ENCODE assay signal across 1 cellular context in genomic region chr6:139374357-139375238, GRCh38.
TF ChIP-seq lines count a peak whose summit lies in the region.

A gene with protein sequence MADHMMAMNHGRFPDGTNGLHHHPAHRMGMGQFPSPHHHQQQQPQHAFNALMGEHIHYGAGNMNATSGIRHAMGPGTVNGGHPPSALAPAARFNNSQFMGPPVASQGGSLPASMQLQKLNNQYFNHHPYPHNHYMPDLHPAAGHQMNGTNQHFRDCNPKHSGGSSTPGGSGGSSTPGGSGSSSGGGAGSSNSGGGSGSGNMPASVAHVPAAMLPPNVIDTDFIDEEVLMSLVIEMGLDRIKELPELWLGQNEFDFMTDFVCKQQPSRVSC (minus strand): TSS chr6:139374648. CDS start chr6:139373944, 704 bp downstream.

TF ChIP-seq in HepG2, 621 proteins besides CTCF, POLR2A, EP300 and RAD21 (continued from another document and continues in another):
- TF ChIP-seq ASH2L (IDR thresholded peaks at IDR 0.05; ENCODE audit: insufficient read length, low read depth, low read length) (no peak), ZNF263 (CRISPR knock-in tag; IDR thresholded peaks at IDR 0.05) (peak; percentile 23; the same call in 1 of the 2 replicates), MIER3 (CRISPR knock-in tag; IDR thresholded peaks at IDR 0.05; ENCODE audit: borderline replicate concordance) (peak; percentile 87; the same call in 1 of the 2 replicates), ESRRA (CRISPR knock-in tag; IDR thresholded peaks at IDR 0.05; ENCODE audit: low read depth) (peak; percentile 64), ZSCAN12 (CRISPR knock-in tag; IDR thresholded peaks at IDR 0.05) (peak; percentile 88; the same call in 1 of the 2 replicates), ZNF512B (CRISPR knock-in tag; IDR thresholded peaks at IDR 0.05; ENCODE audit: borderline replicate concordance) (peak; percentile 96; the same call in 1 of the 2 replicates), ZNF558 (CRISPR knock-in tag; IDR thresholded peaks at IDR 0.05; ENCODE audit: borderline replicate concordance) (peak; percentile 87; the same call in 1 of the 2 replicates), ZNF768 (CRISPR knock-in tag; IDR thresholded peaks at IDR 0.05) (peak; percentile 59), ZNF280B (CRISPR knock-in tag; IDR thresholded peaks at IDR 0.05; ENCODE audit: borderline replicate concordance) (peak; percentile 39; the same call in 1 of the 2 replicates), KDM6A (CRISPR knock-in tag; IDR thresholded peaks at IDR 0.05; ENCODE audit: low read depth) (no peak), RBM39 (IDR thresholded peaks at IDR 0.05; ENCODE audit: low read depth, low read length, poor library complexity, severe bottlenecking) (peak; percentile 100), SALL1 (CRISPR knock-in tag; IDR thresholded peaks at IDR 0.05) (peak; percentile 91), NR1H2 (CRISPR knock-in tag; IDR thresholded peaks at IDR 0.05; ENCODE audit: borderline replicate concordance, low read depth) (peak; percentile 79; the same call in 1 of the 2 replicates), RFX1 (IDR thresholded peaks at IDR 0.05) (no peak), MYPOP (CRISPR knock-in tag; IDR thresholded peaks at IDR 0.05) (peak; percentile 92; the same call in 1 of the 2 replicates), MNT (IDR thresholded peaks at IDR 0.05) (no peak), ZNF264 (CRISPR knock-in tag; IDR thresholded peaks at IDR 0.05) (peak; percentile 80; the same call in 1 of the 2 replicates), PAWR (CRISPR knock-in tag; IDR thresholded peaks at IDR 0.05; ENCODE audit: borderline replicate concordance) (no peak), CAMTA2 (CRISPR knock-in tag; IDR thresholded peaks at IDR 0.05; ENCODE audit: borderline replicate concordance) (0 out of 2 replicates have a peak, but pooled peaks have one; percentile 72), ZNF761 (CRISPR knock-in tag; conservative IDR thresholded peaks at IDR 0.05) (peak; percentile 40; the same call in 1 of the 2 replicates), HINFP (CRISPR knock-in tag; IDR thresholded peaks at IDR 0.05; ENCODE audit: low read depth) (peak; percentile 83), TBX2 (CRISPR knock-in tag; IDR thresholded peaks at IDR 0.05; ENCODE audit: borderline replicate concordance) (peak; percentile 94), HHEX (CRISPR knock-in tag; IDR thresholded peaks at IDR 0.05) (no peak; the same call in 1 of the 2 replicates), ARHGAP35 (CRISPR knock-in tag; IDR thresholded peaks at IDR 0.05; ENCODE audit: borderline replicate concordance) (no peak; the same call in 1 of the 2 replicates), BORCS8-MEF2B (CRISPR knock-in tag; IDR thresholded peaks at IDR 0.05) (peak; percentile 99), SRF (IDR thresholded peaks at IDR 0.05; ENCODE audit: low read depth, low read length) (no peak; the same call in 1 of the 2 replicates), ZNF598 (CRISPR knock-in tag; IDR thresholded peaks at IDR 0.05; ENCODE audit: borderline replicate concordance) (peak; percentile 97; the same call in 1 of the 2 replicates), ZNF451 (CRISPR knock-in tag; IDR thresholded peaks at IDR 0.05) (no peak; the same call in 1 of the 2 replicates), ZSCAN22 (CRISPR knock-in tag; IDR thresholded peaks at IDR 0.05) (peak; percentile 92), CREB1 (IDR thresholded peaks at IDR 0.05) (peak; percentile 34; the same call in 1 of the 2 replicates), CREB1 (CRISPR knock-in tag; IDR thresholded peaks at IDR 0.05) (0 out of 2 replicates have a peak, but pooled peaks have one; percentile 26), CSRNP2 (CRISPR knock-in tag; conservative IDR thresholded peaks at IDR 0.05; ENCODE audit: low read depth) (peak; percentile 96), NR0B2 (CRISPR knock-in tag; IDR thresholded peaks at IDR 0.05) (peak; percentile 96), EZH2 (conservative IDR thresholded peaks at IDR 0.05; ENCODE audit: low read depth, low read length) (no peak), NFRKB (IDR thresholded peaks at IDR 0.05) (no peak), RBM22 (optimal IDR thresholded peaks at IDR 0.05; ENCODE audit: low read length) (no peak), ZNF513 (CRISPR knock-in tag; conservative IDR thresholded peaks at IDR 0.05) (0 out of 2 replicates have a peak, but pooled peaks have one; percentile 17)
- TF ChIP-seq, protein P1, sequence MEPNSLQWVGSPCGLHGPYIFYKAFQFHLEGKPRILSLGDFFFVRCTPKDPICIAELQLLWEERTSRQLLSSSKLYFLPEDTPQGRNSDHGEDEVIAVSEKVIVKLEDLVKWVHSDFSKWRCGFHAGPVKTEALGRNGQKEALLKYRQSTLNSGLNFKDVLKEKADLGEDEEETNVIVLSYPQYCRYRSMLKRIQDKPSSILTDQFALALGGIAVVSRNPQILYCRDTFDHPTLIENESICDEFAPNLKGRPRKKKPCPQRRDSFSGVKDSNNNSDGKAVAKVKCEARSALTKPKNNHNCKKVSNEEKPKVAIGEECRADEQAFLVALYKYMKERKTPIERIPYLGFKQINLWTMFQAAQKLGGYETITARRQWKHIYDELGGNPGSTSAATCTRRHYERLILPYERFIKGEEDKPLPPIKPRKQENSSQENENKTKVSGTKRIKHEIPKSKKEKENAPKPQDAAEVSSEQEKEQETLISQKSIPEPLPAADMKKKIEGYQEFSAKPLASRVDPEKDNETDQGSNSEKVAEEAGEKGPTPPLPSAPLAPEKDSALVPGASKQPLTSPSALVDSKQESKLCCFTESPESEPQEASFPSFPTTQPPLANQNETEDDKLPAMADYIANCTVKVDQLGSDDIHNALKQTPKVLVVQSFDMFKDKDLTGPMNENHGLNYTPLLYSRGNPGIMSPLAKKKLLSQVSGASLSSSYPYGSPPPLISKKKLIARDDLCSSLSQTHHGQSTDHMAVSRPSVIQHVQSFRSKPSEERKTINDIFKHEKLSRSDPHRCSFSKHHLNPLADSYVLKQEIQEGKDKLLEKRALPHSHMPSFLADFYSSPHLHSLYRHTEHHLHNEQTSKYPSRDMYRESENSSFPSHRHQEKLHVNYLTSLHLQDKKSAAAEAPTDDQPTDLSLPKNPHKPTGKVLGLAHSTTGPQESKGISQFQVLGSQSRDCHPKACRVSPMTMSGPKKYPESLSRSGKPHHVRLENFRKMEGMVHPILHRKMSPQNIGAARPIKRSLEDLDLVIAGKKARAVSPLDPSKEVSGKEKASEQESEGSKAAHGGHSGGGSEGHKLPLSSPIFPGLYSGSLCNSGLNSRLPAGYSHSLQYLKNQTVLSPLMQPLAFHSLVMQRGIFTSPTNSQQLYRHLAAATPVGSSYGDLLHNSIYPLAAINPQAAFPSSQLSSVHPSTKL (CRISPR knock-in tag; IDR thresholded peaks at IDR 0.05): peak; percentile 83
- TF ChIP-seq, protein P2, sequence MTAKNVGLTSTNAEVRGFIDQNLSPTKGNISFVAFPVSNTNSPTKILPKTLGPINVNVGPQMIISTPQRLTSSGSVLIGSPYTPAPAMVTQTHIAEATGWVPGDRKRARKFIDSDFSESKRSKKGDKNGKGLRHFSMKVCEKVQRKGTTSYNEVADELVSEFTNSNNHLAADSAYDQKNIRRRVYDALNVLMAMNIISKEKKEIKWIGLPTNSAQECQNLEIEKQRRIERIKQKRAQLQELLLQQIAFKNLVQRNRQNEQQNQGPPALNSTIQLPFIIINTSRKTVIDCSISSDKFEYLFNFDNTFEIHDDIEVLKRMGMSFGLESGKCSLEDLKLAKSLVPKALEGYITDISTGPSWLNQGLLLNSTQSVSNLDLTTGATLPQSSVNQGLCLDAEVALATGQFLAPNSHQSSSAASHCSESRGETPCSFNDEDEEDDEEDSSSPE (CRISPR knock-in tag; IDR thresholded peaks at IDR 0.05): peak; percentile 91
- TF ChIP-seq, protein P3, sequence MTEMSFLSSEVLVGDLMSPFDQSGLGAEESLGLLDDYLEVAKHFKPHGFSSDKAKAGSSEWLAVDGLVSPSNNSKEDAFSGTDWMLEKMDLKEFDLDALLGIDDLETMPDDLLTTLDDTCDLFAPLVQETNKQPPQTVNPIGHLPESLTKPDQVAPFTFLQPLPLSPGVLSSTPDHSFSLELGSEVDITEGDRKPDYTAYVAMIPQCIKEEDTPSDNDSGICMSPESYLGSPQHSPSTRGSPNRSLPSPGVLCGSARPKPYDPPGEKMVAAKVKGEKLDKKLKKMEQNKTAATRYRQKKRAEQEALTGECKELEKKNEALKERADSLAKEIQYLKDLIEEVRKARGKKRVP (CRISPR knock-in tag; IDR thresholded peaks at IDR 0.05): peak in 1 of 2 experiments; percentile 83; a peak in 2 of 4 replicates
